In the genomic region with DNA sequence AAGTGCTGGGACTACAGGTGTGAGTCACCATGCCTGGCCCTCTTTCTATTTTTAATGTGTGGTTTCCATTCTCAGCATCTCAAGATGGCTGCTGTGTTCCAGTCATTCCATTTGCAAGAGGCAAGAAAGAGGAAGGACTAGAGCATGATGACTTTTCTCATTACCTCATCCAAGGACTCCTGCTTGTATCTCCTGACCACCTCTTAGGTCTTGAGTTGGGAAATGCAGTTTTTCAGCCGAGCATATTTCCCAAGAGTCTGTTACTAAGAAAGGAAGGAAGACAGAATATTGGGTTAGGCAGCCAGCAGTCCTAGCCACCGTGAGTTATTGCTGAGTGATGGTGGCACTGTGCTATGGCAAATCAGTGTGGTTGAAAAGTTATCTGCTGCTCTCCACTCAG, we compare ENCODE assay signal across 22 cellular contexts.
DNase-seq lines count a peak whose midpoint lies in the region; ATAC-seq and TF ChIP-seq lines count a peak whose summit lies in the region.
"Had no signal": no experiment of that assay in that cellular context is flagged by ENCODE, and none has a peak within 500 bp of the region (broad histone marks: within the 10 kb centered on the region; RNA-seq: fewer than 3 reads in every experiment).

No MANE protein-coding gene starts in this region.

- no peaks in the 10 kb centered on the region for H3K36me3 ChIP-seq in left lung
- H3K36me3 ChIP-seq: uterus had no signal

- intact Hi-C loops in CD14-positive monocyte (cut with micrococcal nuclease), result no loop called here
- intact Hi-C loops in left lung (cut with DNase I), result no loop called here

- H3K27ac ChIP-seq in left lung, result peak overlapping the region in 1 of 2 donors; percentile 20
- H3K27ac ChIP-seq: parathyroid adenoma, RWPE1, uterus had no signal

- H3K27me3 ChIP-seq in left lung, result no peaks in the 10 kb centered on the region
- H3K27me3 ChIP-seq: uterus had no signal

- peak overlapping the region; percentile 92 to 99 (median 97) for H3K27ac Mint-ChIP-seq in CD14-positive monocyte
- no peak overlapping the region for H3K27ac Mint-ChIP-seq in T-cell
- H3K27ac Mint-ChIP-seq: activated naive CD4-positive, alpha-beta T cell treated with anti-CD3 and anti-CD28 coated beads for 36 hours; CD4-positive, alpha-beta memory T cell; H9; naive B cell had no signal

- H3K9me3 Mint-ChIP-seq in CD14-positive monocyte (peaks cover 0 to 8% (median 3%) of the 10 kb centered on the region in 7 donors), T-cell (no peaks in the 10 kb centered on the region)
- H3K9me3 Mint-ChIP-seq: activated naive CD4-positive, alpha-beta T cell treated with anti-CD3 and anti-CD28 coated beads for 36 hours; CD4-positive, alpha-beta memory T cell; H9; naive B cell had no signal

- POLR2A ChIA-PET in T-cell (lab: Charles Lee), result no interaction called here

- H3K9me3 ChIP-seq in left lung, result no peaks in the 10 kb centered on the region
- H3K9me3 ChIP-seq: uterus had no signal

- peaks cover 7 to 16% of the 10 kb centered on the region in 2 donors for H3K36me3 Mint-ChIP-seq in CD14-positive monocyte
- H3K36me3 Mint-ChIP-seq in T-cell, result no peaks in the 10 kb centered on the region
- H3K36me3 Mint-ChIP-seq: CD4-positive, alpha-beta memory T cell; naive B cell had no signal

- ATAC-seq in left lung (peak; percentile 59), T-cell (replicated peaks in 1 of 4) (no peak)

- DNase-seq in CD14-positive monocyte (ENCODE audit: low spot score) (peak; percentile 88), LHCN-M2 (ENCODE audit: low read depth) (peak; percentile 5), SIG-M5 (lab: John Stamatoyannopoulos, UW) (peak; percentile 80), left lung (no peak), T-cell (no peak), inferior parietal cortex (ENCODE audit: extremely low spot score) (no peak), NCI-H226 (no peak)
- DNase-seq in effector CD8-positive, alpha-beta T cell (lab: John Stamatoyannopoulos, UW), result no peak
- DNase-seq: activated naive CD4-positive, alpha-beta T cell treated with anti-CD3 and anti-CD28 coated beads for 36 hours; activated T-cell treated with anti-CD3 and anti-CD28 coated beads, Interleukin-2, amount 50 U/mL, for 48 hours; amniotic stem cell; CD4-positive, alpha-beta memory T cell; cortex of kidney; H9; left cardiac atrium; naive B cell; NCI-H1092; NCI-H2081; NCI-H510A; uterus had no signal

- no peak overlapping the region for H3K4me3 ChIP-seq in left lung
- H3K4me3 ChIP-seq: uterus had no signal

- H3K4me1 Mint-ChIP-seq in CD14-positive monocyte (peaks cover 64% of the 10 kb centered on the region), T-cell (no peaks in the 10 kb centered on the region)
- H3K4me1 Mint-ChIP-seq: CD4-positive, alpha-beta memory T cell; H9 had no signal

- H3K4me1 ChIP-seq in left lung, result peaks cover 0 to 25% of the 10 kb centered on the region in 2 donors
- H3K4me1 ChIP-seq: parathyroid adenoma, uterus had no signal

- TF ChIP-seq CTCF in CD14-positive monocyte (IDR thresholded peaks at IDR 0.05) (no peak), left lung (IDR thresholded peaks at IDR 0.05) (no peak)

- H3K4me3 Mint-ChIP-seq in CD14-positive monocyte, result no peak overlapping the region
- no peak overlapping the region for H3K4me3 Mint-ChIP-seq in T-cell
- H3K4me3 Mint-ChIP-seq: activated naive CD4-positive, alpha-beta T cell treated with anti-CD3 and anti-CD28 coated beads for 36 hours; CD4-positive, alpha-beta memory T cell; H9 had no signal

- CTCF ChIA-PET in T-cell (lab: Charles Lee), result interaction anchor here (0.6 to 0.9 kb wide), 2 partner anchors 18 to 182 kb away, joined by 3 to 9 read pairs; no protein-coding TSS in a partner anchor

- H3K27me3 Mint-ChIP-seq in CD14-positive monocyte (ENCODE audit: low read depth in 3 of 3) (peaks cover 0 to 3% (median 3%) of the 10 kb centered on the region in 3 donors), T-cell (peaks cover 13% of the 10 kb centered on the region in 2 donors)

Comparison
In these comparisons a context has a peak if more than half of its experiments do, and no peak if none do; other contexts are left out.
1. DNase-seq: peak in CD14-positive monocyte (single experiment), LHCN-M2 (single experiment) and SIG-M5 (single experiment); none in left lung (0 of 2), effector CD8-positive, alpha-beta T cell (single experiment), T-cell (0 of 34), inferior parietal cortex (single experiment) and NCI-H226 (single experiment).
2. H3K27ac Mint-ChIP-seq: peak in CD14-positive monocyte (7 of 7); none in T-cell (0 of 2).